1 cellular context compared by ENCODE assay signal in the genomic region with DNA sequence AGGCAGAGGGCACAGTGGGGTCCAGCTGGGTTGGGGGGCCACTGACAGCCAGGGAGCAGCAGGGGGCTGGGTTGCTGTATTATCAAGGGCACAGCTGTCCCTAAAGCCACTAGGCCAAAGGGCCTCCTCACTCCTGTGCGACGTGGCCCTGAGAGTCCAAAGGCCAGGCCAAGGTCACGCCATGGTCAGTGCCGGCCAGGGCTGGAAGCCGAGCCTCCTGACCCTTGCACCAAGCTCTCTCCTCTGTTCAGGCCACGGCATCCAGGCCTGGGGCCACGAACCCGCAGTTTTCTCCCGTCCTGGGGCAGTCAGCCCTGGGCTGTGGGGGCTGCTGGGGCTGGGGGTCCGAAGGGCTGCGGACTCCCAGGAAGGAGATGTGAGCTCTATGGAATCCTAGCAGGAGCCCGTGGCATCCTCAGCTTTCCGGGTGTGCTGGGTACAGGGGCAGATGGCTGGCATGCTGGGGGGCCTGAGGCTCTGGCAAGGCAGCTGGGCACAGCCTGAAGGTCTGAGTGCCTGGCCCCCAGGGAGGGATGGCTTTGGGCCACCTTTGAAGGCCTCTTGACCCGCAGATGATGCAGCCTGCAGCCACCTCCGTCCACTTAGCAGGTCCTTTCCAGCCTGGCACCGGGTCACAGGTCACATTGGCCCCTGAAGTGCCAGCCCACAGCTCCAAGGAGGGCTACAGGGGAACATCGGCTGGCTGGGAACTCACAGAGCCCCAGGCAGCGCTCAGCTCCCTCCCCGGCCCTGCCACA.
TF ChIP-seq lines count a peak whose summit lies in the region.

No MANE protein-coding gene starts in this region.

TF ChIP-seq in HepG2, 621 proteins besides CTCF, POLR2A, EP300 and RAD21 (continued from another document and continues in another):
- TF ChIP-seq, protein P1, sequence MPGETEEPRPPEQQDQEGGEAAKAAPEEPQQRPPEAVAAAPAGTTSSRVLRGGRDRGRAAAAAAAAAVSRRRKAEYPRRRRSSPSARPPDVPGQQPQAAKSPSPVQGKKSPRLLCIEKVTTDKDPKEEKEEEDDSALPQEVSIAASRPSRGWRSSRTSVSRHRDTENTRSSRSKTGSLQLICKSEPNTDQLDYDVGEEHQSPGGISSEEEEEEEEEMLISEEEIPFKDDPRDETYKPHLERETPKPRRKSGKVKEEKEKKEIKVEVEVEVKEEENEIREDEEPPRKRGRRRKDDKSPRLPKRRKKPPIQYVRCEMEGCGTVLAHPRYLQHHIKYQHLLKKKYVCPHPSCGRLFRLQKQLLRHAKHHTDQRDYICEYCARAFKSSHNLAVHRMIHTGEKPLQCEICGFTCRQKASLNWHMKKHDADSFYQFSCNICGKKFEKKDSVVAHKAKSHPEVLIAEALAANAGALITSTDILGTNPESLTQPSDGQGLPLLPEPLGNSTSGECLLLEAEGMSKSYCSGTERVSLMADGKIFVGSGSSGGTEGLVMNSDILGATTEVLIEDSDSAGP (CRISPR knock-in tag; IDR thresholded peaks at IDR 0.05; ENCODE audit: borderline replicate concordance): peak; percentile 78; the same call in 1 of the 2 replicates
- TF ChIP-seq, protein P2, sequence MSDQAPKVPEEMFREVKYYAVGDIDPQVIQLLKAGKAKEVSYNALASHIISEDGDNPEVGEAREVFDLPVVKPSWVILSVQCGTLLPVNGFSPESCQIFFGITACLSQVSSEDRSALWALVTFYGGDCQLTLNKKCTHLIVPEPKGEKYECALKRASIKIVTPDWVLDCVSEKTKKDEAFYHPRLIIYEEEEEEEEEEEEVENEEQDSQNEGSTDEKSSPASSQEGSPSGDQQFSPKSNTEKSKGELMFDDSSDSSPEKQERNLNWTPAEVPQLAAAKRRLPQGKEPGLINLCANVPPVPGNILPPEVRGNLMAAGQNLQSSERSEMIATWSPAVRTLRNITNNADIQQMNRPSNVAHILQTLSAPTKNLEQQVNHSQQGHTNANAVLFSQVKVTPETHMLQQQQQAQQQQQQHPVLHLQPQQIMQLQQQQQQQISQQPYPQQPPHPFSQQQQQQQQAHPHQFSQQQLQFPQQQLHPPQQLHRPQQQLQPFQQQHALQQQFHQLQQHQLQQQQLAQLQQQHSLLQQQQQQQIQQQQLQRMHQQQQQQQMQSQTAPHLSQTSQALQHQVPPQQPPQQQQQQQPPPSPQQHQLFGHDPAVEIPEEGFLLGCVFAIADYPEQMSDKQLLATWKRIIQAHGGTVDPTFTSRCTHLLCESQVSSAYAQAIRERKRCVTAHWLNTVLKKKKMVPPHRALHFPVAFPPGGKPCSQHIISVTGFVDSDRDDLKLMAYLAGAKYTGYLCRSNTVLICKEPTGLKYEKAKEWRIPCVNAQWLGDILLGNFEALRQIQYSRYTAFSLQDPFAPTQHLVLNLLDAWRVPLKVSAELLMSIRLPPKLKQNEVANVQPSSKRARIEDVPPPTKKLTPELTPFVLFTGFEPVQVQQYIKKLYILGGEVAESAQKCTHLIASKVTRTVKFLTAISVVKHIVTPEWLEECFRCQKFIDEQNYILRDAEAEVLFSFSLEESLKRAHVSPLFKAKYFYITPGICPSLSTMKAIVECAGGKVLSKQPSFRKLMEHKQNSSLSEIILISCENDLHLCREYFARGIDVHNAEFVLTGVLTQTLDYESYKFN (CRISPR knock-in tag; conservative IDR thresholded peaks at IDR 0.05): peak; percentile 90
- TF ChIP-seq RFX3 (CRISPR knock-in tag; IDR thresholded peaks at IDR 0.05): no peak
- TF ChIP-seq ZIK1 (CRISPR knock-in tag; IDR thresholded peaks at IDR 0.05; ENCODE audit: borderline replicate concordance, low read depth): no peak
- TF ChIP-seq CREM (IDR thresholded peaks at IDR 0.05): peak; percentile 18; the same call in 1 of the 2 replicates
- no peak for TF ChIP-seq CREM (CRISPR knock-in tag; IDR thresholded peaks at IDR 0.05)
- TF ChIP-seq ADNP (CRISPR knock-in tag; IDR thresholded peaks at IDR 0.05): peak; percentile 74; the same call in 1 of the 2 replicates
- TF ChIP-seq, protein P3, sequence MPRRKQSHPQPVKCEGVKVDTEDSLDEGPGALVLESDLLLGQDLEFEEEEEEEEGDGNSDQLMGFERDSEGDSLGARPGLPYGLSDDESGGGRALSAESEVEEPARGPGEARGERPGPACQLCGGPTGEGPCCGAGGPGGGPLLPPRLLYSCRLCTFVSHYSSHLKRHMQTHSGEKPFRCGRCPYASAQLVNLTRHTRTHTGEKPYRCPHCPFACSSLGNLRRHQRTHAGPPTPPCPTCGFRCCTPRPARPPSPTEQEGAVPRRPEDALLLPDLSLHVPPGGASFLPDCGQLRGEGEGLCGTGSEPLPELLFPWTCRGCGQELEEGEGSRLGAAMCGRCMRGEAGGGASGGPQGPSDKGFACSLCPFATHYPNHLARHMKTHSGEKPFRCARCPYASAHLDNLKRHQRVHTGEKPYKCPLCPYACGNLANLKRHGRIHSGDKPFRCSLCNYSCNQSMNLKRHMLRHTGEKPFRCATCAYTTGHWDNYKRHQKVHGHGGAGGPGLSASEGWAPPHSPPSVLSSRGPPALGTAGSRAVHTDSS (CRISPR knock-in tag; conservative IDR thresholded peaks at IDR 0.05): no peak
- TF ChIP-seq ZBTB20 (CRISPR knock-in tag; IDR thresholded peaks at IDR 0.05; ENCODE audit: borderline replicate concordance, low read depth): peak; percentile 62; the same call in 1 of the 2 replicates
- TF ChIP-seq MTF2 (CRISPR knock-in tag; IDR thresholded peaks at IDR 0.05; ENCODE audit: borderline replicate concordance): no peak
- TF ChIP-seq SALL1 (CRISPR knock-in tag; IDR thresholded peaks at IDR 0.05): peak; percentile 96
- no peak for TF ChIP-seq KLF11 (CRISPR knock-in tag; IDR thresholded peaks at IDR 0.05)
- TF ChIP-seq MTA1 (CRISPR knock-in tag; IDR thresholded peaks at IDR 0.05; ENCODE audit: borderline replicate concordance): peak; percentile 96; the same call in 1 of the 2 replicates
- TF ChIP-seq ZNF274 (CRISPR knock-in tag; IDR thresholded peaks at IDR 0.05): peak; percentile 55; the same call in 1 of the 2 replicates
- no peak for TF ChIP-seq TGIF2 (CRISPR knock-in tag; IDR thresholded peaks at IDR 0.05)
- no peak for TF ChIP-seq ZNF282 (IDR thresholded peaks at IDR 0.05; ENCODE audit: partially characterized antibody)
- TF ChIP-seq, protein P4, sequence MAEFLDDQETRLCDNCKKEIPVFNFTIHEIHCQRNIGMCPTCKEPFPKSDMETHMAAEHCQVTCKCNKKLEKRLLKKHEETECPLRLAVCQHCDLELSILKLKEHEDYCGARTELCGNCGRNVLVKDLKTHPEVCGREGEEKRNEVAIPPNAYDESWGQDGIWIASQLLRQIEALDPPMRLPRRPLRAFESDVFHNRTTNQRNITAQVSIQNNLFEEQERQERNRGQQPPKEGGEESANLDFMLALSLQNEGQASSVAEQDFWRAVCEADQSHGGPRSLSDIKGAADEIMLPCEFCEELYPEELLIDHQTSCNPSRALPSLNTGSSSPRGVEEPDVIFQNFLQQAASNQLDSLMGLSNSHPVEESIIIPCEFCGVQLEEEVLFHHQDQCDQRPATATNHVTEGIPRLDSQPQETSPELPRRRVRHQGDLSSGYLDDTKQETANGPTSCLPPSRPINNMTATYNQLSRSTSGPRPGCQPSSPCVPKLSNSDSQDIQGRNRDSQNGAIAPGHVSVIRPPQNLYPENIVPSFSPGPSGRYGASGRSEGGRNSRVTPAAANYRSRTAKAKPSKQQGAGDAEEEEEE (CRISPR knock-in tag; IDR thresholded peaks at IDR 0.05; ENCODE audit: borderline replicate concordance): no peak
- TF ChIP-seq, protein P5, sequence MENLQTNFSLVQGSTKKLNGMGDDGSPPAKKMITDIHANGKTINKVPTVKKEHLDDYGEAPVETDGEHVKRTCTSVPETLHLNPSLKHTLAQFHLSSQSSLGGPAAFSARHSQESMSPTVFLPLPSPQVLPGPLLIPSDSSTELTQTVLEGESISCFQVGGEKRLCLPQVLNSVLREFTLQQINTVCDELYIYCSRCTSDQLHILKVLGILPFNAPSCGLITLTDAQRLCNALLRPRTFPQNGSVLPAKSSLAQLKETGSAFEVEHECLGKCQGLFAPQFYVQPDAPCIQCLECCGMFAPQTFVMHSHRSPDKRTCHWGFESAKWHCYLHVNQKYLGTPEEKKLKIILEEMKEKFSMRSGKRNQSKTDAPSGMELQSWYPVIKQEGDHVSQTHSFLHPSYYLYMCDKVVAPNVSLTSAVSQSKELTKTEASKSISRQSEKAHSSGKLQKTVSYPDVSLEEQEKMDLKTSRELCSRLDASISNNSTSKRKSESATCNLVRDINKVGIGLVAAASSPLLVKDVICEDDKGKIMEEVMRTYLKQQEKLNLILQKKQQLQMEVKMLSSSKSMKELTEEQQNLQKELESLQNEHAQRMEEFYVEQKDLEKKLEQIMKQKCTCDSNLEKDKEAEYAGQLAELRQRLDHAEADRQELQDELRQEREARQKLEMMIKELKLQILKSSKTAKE (CRISPR knock-in tag; IDR thresholded peaks at IDR 0.05; ENCODE audit: borderline replicate concordance): peak; percentile 97
- TF ChIP-seq NKX3-1 (CRISPR knock-in tag; IDR thresholded peaks at IDR 0.05): no peak
- TF ChIP-seq, protein P6, sequence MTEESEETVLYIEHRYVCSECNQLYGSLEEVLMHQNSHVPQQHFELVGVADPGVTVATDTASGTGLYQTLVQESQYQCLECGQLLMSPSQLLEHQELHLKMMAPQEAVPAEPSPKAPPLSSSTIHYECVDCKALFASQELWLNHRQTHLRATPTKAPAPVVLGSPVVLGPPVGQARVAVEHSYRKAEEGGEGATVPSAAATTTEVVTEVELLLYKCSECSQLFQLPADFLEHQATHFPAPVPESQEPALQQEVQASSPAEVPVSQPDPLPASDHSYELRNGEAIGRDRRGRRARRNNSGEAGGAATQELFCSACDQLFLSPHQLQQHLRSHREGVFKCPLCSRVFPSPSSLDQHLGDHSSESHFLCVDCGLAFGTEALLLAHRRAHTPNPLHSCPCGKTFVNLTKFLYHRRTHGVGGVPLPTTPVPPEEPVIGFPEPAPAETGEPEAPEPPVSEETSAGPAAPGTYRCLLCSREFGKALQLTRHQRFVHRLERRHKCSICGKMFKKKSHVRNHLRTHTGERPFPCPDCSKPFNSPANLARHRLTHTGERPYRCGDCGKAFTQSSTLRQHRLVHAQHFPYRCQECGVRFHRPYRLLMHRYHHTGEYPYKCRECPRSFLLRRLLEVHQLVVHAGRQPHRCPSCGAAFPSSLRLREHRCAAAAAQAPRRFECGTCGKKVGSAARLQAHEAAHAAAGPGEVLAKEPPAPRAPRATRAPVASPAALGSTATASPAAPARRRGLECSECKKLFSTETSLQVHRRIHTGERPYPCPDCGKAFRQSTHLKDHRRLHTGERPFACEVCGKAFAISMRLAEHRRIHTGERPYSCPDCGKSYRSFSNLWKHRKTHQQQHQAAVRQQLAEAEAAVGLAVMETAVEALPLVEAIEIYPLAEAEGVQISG (CRISPR knock-in tag; IDR thresholded peaks at IDR 0.05): peak; percentile 72
- TF ChIP-seq MLLT10 (CRISPR knock-in tag; IDR thresholded peaks at IDR 0.05): no peak
- TF ChIP-seq CCAR2 (optimal IDR thresholded peaks at IDR 0.05; ENCODE audit: low read depth, low read length): no peak
- TF ChIP-seq, protein P7, sequence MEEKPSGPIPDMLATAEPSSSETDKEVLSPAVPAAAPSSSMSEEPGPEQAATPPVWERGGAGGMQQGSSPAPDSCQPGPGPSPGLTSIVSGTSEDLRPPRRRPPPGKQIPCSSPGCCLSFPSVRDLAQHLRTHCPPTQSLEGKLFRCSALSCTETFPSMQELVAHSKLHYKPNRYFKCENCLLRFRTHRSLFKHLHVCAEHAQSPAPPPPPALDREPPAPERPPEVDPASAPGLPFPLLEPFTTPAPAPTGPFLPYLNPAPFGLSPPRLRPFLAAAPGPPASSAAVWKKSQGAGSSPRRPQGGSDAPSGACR (CRISPR knock-in tag; IDR thresholded peaks at IDR 0.05): peak; percentile 39; the same call in 1 of the 2 replicates
- TF ChIP-seq ZNF232 (CRISPR knock-in tag; IDR thresholded peaks at IDR 0.05; ENCODE audit: borderline replicate concordance): no peak
- no peak; the same call in 1 of the 2 replicates for TF ChIP-seq ZMAT3 (CRISPR knock-in tag; conservative IDR thresholded peaks at IDR 0.05)
- peak; percentile 57 for TF ChIP-seq TEAD3 (CRISPR knock-in tag; optimal IDR thresholded peaks at IDR 0.05; ENCODE audit: borderline replicate concordance)
- TF ChIP-seq NR2F1 (CRISPR knock-in tag; IDR thresholded peaks at IDR 0.05): peak; percentile 87 to 97
- peak; percentile 87; the same call in 1 of the 2 replicates for TF ChIP-seq ZNF556 (CRISPR knock-in tag; IDR thresholded peaks at IDR 0.05; ENCODE audit: borderline replicate concordance)
- TF ChIP-seq ZNF24 (IDR thresholded peaks at IDR 0.05): no peak
- TF ChIP-seq PAX8 (CRISPR knock-in tag; IDR thresholded peaks at IDR 0.05; ENCODE audit: borderline replicate concordance): no peak; the same call in 1 of the 2 replicates
- TF ChIP-seq, protein P8, sequence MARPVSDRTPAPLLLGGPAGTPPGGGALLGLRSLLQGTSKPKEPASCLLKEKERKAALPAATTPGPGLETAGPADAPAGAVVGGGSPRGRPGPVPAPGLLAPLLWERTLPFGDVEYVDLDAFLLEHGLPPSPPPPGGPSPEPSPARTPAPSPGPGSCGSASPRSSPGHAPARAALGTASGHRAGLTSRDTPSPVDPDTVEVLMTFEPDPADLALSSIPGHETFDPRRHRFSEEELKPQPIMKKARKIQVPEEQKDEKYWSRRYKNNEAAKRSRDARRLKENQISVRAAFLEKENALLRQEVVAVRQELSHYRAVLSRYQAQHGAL (CRISPR knock-in tag; IDR thresholded peaks at IDR 0.05; ENCODE audit: not compliant biosample characterization): no peak
- TF ChIP-seq ZNF207 (IDR thresholded peaks at IDR 0.05; ENCODE audit: borderline replicate concordance): no peak
- TF ChIP-seq, protein P9, sequence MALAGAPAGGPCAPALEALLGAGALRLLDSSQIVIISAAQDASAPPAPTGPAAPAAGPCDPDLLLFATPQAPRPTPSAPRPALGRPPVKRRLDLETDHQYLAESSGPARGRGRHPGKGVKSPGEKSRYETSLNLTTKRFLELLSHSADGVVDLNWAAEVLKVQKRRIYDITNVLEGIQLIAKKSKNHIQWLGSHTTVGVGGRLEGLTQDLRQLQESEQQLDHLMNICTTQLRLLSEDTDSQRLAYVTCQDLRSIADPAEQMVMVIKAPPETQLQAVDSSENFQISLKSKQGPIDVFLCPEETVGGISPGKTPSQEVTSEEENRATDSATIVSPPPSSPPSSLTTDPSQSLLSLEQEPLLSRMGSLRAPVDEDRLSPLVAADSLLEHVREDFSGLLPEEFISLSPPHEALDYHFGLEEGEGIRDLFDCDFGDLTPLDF (CRISPR knock-in tag; IDR thresholded peaks at IDR 0.05): no peak
- TF ChIP-seq ZNF652 (CRISPR knock-in tag; IDR thresholded peaks at IDR 0.05; ENCODE audit: borderline replicate concordance, low read depth): no peak
- TF ChIP-seq, protein P10, sequence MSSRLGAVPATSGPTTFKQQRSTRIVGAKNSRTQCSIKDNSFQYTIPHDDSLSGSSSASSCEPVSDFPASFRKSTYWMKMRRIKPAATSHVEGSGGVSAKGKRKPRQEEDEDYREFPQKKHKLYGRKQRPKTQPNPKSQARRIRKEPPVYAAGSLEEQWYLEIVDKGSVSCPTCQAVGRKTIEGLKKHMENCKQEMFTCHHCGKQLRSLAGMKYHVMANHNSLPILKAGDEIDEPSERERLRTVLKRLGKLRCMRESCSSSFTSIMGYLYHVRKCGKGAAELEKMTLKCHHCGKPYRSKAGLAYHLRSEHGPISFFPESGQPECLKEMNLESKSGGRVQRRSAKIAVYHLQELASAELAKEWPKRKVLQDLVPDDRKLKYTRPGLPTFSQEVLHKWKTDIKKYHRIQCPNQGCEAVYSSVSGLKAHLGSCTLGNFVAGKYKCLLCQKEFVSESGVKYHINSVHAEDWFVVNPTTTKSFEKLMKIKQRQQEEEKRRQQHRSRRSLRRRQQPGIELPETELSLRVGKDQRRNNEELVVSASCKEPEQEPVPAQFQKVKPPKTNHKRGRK (CRISPR knock-in tag; IDR thresholded peaks at IDR 0.05): no peak
- TF ChIP-seq ATF7 (IDR thresholded peaks at IDR 0.05): no peak
- TF ChIP-seq ATF7 (CRISPR knock-in tag; IDR thresholded peaks at IDR 0.05): no peak
